In the genomic region with DNA sequence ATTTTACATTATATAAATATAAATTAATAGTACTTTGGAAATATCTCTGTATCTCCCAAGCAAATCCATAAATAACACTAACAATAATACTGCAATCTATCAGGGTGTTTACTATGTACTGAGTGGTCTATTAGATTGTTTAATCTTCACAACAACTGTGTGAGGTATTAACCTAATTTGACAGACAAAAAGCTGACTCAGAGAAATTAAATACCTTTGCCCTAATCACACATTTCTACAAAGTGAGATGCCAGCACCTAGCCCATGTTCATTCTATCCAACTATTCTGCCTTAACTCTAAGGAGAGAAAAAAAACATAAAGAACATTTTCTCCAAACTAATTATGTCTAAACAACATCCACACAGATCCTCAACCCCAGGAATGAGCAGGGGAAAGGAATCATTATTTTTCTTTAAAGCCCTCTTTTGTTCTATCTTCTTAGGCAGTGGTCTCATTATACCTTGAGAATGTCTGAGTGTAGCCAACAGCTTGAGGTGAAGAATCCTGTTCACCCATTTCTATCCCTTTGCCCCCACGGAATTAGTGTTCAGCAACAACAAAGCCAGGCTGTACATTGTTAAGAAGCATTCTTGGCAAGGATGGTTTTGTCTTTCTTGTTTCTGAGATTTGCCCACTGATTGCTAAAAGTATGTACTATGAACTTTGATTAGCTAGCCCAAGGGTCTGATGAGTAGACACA, we compare ENCODE assay signal across 17 cellular contexts. TPM values are rescaled to one million over a fixed set of nuclear protein-coding genes. Genes with fewer than 3 reads are reported as not detected.
DNase-seq lines count a peak whose midpoint lies in the region; TF ChIP-seq lines count a peak whose summit lies in the region.
"Had no signal": no experiment of that assay in that cellular context is flagged by ENCODE, and none has a peak within 500 bp of the region (broad histone marks: within the 10 kb centered on the region; RNA-seq: fewer than 3 reads in every experiment).

No MANE protein-coding gene starts in this region.

- H3K4me3 Mint-ChIP-seq in MCF 10A (ENCODE audit: unreplicated experiment): no peak overlapping the region
- H3K4me3 Mint-ChIP-seq: CD4-positive, alpha-beta T cell had no signal

- WGBS in prostate gland: 29% methylated on average over 1 of the region's 1 CpG

- no peak for TF ChIP-seq CTCF in MCF 10A (IDR thresholded peaks at IDR 0.05; ENCODE audit: unreplicated experiment)
- TF ChIP-seq CTCF in breast epithelium (IDR thresholded peaks at IDR 0.05): no peak
- no peak for TF ChIP-seq CTCF in VCaP (conservative IDR thresholded peaks at IDR 0.05)
- no peak for TF ChIP-seq CTCF in retinal pigment epithelial cell (conservative IDR thresholded peaks at IDR 0.05; ENCODE audit: low read depth, low read length)
- TF ChIP-seq CTCF in prostate gland (IDR thresholded peaks at IDR 0.05): no peak

- H3K36me3 Mint-ChIP-seq in MCF 10A (ENCODE audit: insufficient read depth, unreplicated experiment): no peaks in the 10 kb centered on the region

- no peaks in the 10 kb centered on the region for H3K9me3 ChIP-seq in breast epithelium
- H3K9me3 ChIP-seq in prostate gland: no peaks in the 10 kb centered on the region
- H3K9me3 ChIP-seq: Caco-2 had no signal

- H3K27ac Mint-ChIP-seq in MCF 10A (ENCODE audit: low read depth, unreplicated experiment): peak overlapping the region; percentile 40
- H3K27ac Mint-ChIP-seq: CD4-positive, alpha-beta T cell had no signal

- POLR2A ChIA-PET in MCF 10A (lab: Yijun Ruan, JAX): no interaction called here
- POLR2A ChIA-PET in HEK293T (lab: Yijun Ruan, JAX): no interaction called here

- BruUV-seq in MCF 10A (replicated peaks; lab: Mats Ljungman, UMichigan): no TSS peak

- no peaks in the 10 kb centered on the region for H3K9me3 Mint-ChIP-seq in MCF 10A (ENCODE audit: unreplicated experiment)
- H3K9me3 Mint-ChIP-seq: CD4-positive, alpha-beta T cell had no signal

- TF ChIP-seq POLR2A in breast epithelium (IDR thresholded peaks at IDR 0.05) (no peak), erythroblast (IDR thresholded peaks at IDR 0.05; ENCODE audit: low read length) (no peak), prostate gland (IDR thresholded peaks at IDR 0.05) (no peak)

- H3K4me3 ChIP-seq in breast epithelium: no peak overlapping the region
- no peak overlapping the region for H3K4me3 ChIP-seq in retinal pigment epithelial cell (ENCODE audit: low read length)
- H3K4me3 ChIP-seq in prostate gland: no peak overlapping the region
- H3K4me3 ChIP-seq: GM23248 had no signal

- H3K4me1 ChIP-seq in breast epithelium (no peaks in the 10 kb centered on the region), prostate gland (replicated peaks) (no peaks in the 10 kb centered on the region)

- H3K27me3 ChIP-seq in breast epithelium: no peaks in the 10 kb centered on the region
- H3K27me3 ChIP-seq in prostate gland (replicated peaks; ENCODE audit: insufficient read depth): no peaks in the 10 kb centered on the region

- no peaks in the 10 kb centered on the region for H3K27me3 Mint-ChIP-seq in MCF 10A (ENCODE audit: insufficient read depth, unreplicated experiment)
- H3K27me3 Mint-ChIP-seq: CD4-positive, alpha-beta T cell had no signal

- intact Hi-C loops in MCF 10A (cut with micrococcal nuclease): loop anchor here (10.0 kb wide), 1 partner anchor 1191 kb away; no protein-coding TSS in a partner anchor
- intact Hi-C loops in breast epithelium (cut with DNase I; ENCODE audit: low total_unique reads): no loop called here
- intact Hi-C loops in prostate gland (cut with DNase I): no loop called here

- CTCF ChIA-PET in MCF 10A (lab: Yijun Ruan, JAX) (interaction anchor here (0.6 kb wide), 1 partner anchor 484 kb away, joined by 3 read pairs; no protein-coding TSS in a partner anchor), HEK293T (lab: Yijun Ruan, JAX) (interaction anchor here (0.6 kb wide), 1 partner anchor 917 kb away, joined by 3 read pairs; no protein-coding TSS in a partner anchor)

- DNase-seq in MCF 10A (ENCODE audit: unreplicated experiment) (no peak), breast epithelium (ENCODE audit: low spot score in 2 of 2) (no peak), foreskin melanocyte (peak; percentile 60), retinal pigment epithelial cell (ENCODE audit: low read depth) (peak; percentile 55), HEK293T (ENCODE audit: extremely low spot score) (no peak), erythroblast (lab: John Stamatoyannopoulos, UW) (no peak), prostate gland (ENCODE audit: low spot score) (no peak)
- DNase-seq: Caco-2; CD4-positive, alpha-beta T cell; GM23248; NCI-H1417 treated with DMSO at 0.1 percent for 48 hours; NCI-H187 treated with DMSO at 0.1 percent for 48 hours; NCI-H2227 treated with DMSO at 0.1 percent for 48 hours; NCI-H510A treated with DMSO at 0.1 percent for 48 hours had no signal

- H3K36me3 ChIP-seq in breast epithelium: no peaks in the 10 kb centered on the region
- no peaks in the 10 kb centered on the region for H3K36me3 ChIP-seq in prostate gland

- no peak overlapping the region for H3K27ac ChIP-seq in breast epithelium
- H3K27ac ChIP-seq in VCaP: peak overlapping the region; percentile 74
- H3K27ac ChIP-seq in prostate gland: no peak overlapping the region
- H3K27ac ChIP-seq: GM23248, KMS-11 had no signal

- peaks cover 20% of the 10 kb centered on the region for H3K4me1 Mint-ChIP-seq in MCF 10A (ENCODE audit: insufficient read depth, unreplicated experiment)

TF ChIP-seq in HEK293T, 16 proteins besides CTCF, POLR2A, EP300 and RAD21:
- TF ChIP-seq BHLHE40 (IDR thresholded peaks at IDR 0.05; ENCODE audit: borderline replicate concordance): no peak
- TF ChIP-seq FOXK2 (IDR thresholded peaks at IDR 0.05): no peak
- TF ChIP-seq FOXM1 (IDR thresholded peaks at IDR 0.05; ENCODE audit: borderline replicate concordance): no peak
- TF ChIP-seq TARDBP (IDR thresholded peaks at IDR 0.05): no peak
- TF ChIP-seq SUZ12 (IDR thresholded peaks at IDR 0.05): no peak

RNA-seq across cellular contexts. Expression of a gene that starts 42.7 kb away (rescaled TPM):
- not detected in 2 replicates for total RNA-seq in MCF 10A (2022)
- total RNA-seq in breast epithelium: under 1 TPM in 1 of 3 donors, not detected in 2; 0.29 TPM
- total RNA-seq in prostate gland: not detected
- total RNA-seq: A172; Caco-2; CD4-positive, alpha-beta T cell; GM23248 had no signal

Comparison
In these comparisons a context has a peak if more than half of its experiments do, and no peak if none do; other contexts are left out.
1. DNase-seq: peak in foreskin melanocyte (single experiment) and retinal pigment epithelial cell (single experiment); none in MCF 10A (single experiment), breast epithelium (0 of 2), HEK293T (single experiment), erythroblast (0 of 2) and prostate gland (single experiment).